ENCODE assay signal across 1 cellular context in genomic region chr1:96562094-96562493, GRCh38.
TF ChIP-seq lines count a peak whose summit lies in the region.

No MANE protein-coding gene starts in this region.

TF ChIP-seq in H1, 55 proteins besides CTCF, POLR2A, EP300 and RAD21 (continued from another document):
- TF ChIP-seq, protein P1, sequence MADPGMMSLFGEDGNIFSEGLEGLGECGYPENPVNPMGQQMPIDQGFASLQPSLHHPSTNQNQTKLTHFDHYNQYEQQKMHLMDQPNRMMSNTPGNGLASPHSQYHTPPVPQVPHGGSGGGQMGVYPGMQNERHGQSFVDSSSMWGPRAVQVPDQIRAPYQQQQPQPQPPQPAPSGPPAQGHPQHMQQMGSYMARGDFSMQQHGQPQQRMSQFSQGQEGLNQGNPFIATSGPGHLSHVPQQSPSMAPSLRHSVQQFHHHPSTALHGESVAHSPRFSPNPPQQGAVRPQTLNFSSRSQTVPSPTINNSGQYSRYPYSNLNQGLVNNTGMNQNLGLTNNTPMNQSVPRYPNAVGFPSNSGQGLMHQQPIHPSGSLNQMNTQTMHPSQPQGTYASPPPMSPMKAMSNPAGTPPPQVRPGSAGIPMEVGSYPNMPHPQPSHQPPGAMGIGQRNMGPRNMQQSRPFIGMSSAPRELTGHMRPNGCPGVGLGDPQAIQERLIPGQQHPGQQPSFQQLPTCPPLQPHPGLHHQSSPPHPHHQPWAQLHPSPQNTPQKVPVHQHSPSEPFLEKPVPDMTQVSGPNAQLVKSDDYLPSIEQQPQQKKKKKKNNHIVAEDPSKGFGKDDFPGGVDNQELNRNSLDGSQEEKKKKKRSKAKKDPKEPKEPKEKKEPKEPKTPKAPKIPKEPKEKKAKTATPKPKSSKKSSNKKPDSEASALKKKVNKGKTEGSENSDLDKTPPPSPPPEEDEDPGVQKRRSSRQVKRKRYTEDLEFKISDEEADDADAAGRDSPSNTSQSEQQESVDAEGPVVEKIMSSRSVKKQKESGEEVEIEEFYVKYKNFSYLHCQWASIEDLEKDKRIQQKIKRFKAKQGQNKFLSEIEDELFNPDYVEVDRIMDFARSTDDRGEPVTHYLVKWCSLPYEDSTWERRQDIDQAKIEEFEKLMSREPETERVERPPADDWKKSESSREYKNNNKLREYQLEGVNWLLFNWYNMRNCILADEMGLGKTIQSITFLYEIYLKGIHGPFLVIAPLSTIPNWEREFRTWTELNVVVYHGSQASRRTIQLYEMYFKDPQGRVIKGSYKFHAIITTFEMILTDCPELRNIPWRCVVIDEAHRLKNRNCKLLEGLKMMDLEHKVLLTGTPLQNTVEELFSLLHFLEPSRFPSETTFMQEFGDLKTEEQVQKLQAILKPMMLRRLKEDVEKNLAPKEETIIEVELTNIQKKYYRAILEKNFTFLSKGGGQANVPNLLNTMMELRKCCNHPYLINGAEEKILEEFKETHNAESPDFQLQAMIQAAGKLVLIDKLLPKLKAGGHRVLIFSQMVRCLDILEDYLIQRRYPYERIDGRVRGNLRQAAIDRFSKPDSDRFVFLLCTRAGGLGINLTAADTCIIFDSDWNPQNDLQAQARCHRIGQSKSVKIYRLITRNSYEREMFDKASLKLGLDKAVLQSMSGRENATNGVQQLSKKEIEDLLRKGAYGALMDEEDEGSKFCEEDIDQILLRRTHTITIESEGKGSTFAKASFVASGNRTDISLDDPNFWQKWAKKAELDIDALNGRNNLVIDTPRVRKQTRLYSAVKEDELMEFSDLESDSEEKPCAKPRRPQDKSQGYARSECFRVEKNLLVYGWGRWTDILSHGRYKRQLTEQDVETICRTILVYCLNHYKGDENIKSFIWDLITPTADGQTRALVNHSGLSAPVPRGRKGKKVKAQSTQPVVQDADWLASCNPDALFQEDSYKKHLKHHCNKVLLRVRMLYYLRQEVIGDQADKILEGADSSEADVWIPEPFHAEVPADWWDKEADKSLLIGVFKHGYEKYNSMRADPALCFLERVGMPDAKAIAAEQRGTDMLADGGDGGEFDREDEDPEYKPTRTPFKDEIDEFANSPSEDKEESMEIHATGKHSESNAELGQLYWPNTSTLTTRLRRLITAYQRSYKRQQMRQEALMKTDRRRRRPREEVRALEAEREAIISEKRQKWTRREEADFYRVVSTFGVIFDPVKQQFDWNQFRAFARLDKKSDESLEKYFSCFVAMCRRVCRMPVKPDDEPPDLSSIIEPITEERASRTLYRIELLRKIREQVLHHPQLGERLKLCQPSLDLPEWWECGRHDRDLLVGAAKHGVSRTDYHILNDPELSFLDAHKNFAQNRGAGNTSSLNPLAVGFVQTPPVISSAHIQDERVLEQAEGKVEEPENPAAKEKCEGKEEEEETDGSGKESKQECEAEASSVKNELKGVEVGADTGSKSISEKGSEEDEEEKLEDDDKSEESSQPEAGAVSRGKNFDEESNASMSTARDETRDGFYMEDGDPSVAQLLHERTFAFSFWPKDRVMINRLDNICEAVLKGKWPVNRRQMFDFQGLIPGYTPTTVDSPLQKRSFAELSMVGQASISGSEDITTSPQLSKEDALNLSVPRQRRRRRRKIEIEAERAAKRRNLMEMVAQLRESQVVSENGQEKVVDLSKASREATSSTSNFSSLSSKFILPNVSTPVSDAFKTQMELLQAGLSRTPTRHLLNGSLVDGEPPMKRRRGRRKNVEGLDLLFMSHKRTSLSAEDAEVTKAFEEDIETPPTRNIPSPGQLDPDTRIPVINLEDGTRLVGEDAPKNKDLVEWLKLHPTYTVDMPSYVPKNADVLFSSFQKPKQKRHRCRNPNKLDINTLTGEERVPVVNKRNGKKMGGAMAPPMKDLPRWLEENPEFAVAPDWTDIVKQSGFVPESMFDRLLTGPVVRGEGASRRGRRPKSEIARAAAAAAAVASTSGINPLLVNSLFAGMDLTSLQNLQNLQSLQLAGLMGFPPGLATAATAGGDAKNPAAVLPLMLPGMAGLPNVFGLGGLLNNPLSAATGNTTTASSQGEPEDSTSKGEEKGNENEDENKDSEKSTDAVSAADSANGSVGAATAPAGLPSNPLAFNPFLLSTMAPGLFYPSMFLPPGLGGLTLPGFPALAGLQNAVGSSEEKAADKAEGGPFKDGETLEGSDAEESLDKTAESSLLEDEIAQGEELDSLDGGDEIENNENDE (IDR thresholded peaks at IDR 0.05; ENCODE audit: insufficient replicate concordance, low read length), result no peak
- TF ChIP-seq TEAD4 (IDR thresholded peaks at IDR 0.05; ENCODE audit: low read depth, low read length) (peak; percentile 66), CTBP2 (IDR thresholded peaks at IDR 0.05; ENCODE audit: borderline replicate concordance, insufficient read depth, insufficient read length, low read length) (no peak), ATF2 (IDR thresholded peaks at IDR 0.05; ENCODE audit: low read length) (no peak), SIRT6 (IDR thresholded peaks at IDR 0.05; ENCODE audit: low read length) (no peak), JUND (IDR thresholded peaks at IDR 0.05; ENCODE audit: low read length) (no peak), RNF2 (IDR thresholded peaks at IDR 0.05; ENCODE audit: borderline replicate concordance, low read depth, low read length, missing control alignments, poor library complexity, severe bottlenecking) (no peak), TCF12 (IDR thresholded peaks at IDR 0.05; ENCODE audit: low read depth, low read length) (peak; percentile 70; the same call in 1 of the 2 replicates), TBP (IDR thresholded peaks at IDR 0.05; ENCODE audit: low read depth, low read length) (no peak), ZNF274 (IDR thresholded peaks at IDR 0.05; ENCODE audit: borderline replicate concordance, extremely low read depth, low read length) (no peak), GABPA (IDR thresholded peaks at IDR 0.05; ENCODE audit: borderline replicate concordance, insufficient read depth, low read length) (no peak), HDAC2 (IDR thresholded peaks at IDR 0.05; ENCODE audit: borderline replicate concordance in 1 of 2, low read depth in 2 of 2, low read length in 2 of 2) (peak in 1 of 2 experiments; percentile 82; a peak in 1 of 4 replicates), HDAC6 (IDR thresholded peaks at IDR 0.05; ENCODE audit: low read depth, low read length) (no peak), CEBPB (IDR thresholded peaks at IDR 0.05; ENCODE audit: low read depth, low read length) (no peak), NANOG (IDR thresholded peaks at IDR 0.05; ENCODE audit: insufficient read depth, low read depth, low read length, poor library complexity, severe bottlenecking) (no peak), PHF8 (conservative IDR thresholded peaks at IDR 0.05; ENCODE audit: low read depth, low read length) (no peak), SP4 (IDR thresholded peaks at IDR 0.05; ENCODE audit: low read length) (no peak), TAF1 (IDR thresholded peaks at IDR 0.05; ENCODE audit: low read depth, low read length) (no peak)
